Comparison of ENCODE assay signal across 20 cellular contexts in genomic region chr7:105222953-105223352, GRCh38.
"Had no signal": no experiment of that assay in that cellular context is flagged by ENCODE, and none has a peak within 500 bp of the region (broad histone marks: within the 10 kb centered on the region; RNA-seq: fewer than 3 reads in every experiment).

No MANE protein-coding gene starts in this region.

- ATAC-seq: activated naive CD4-positive, alpha-beta T cell treated with anti-CD3 and anti-CD28 coated beads, Interleukin-2, amount 50 U/mL, for 72 hours; activated T-cell treated with anti-CD3 and anti-CD28 coated beads, Interleukin-2, amount 50 U/mL, for 4 hours; esophagus mucosa; mucosa of descending colon had no signal

- H3K36me3 ChIP-seq: stomach, thoracic aorta, uterus had no signal

- DNase-seq: activated CD4-positive, alpha-beta memory T cell treated with anti-CD3 and anti-CD28 coated beads for 36 hours; activated CD4-positive, CD25-positive, alpha-beta regulatory T cell treated with anti-CD3 and anti-CD28 coated beads, Interleukin-2, amount 50 U/mL, for 72 hours; activated effector memory CD4-positive, alpha-beta T cell treated with anti-CD3 and anti-CD28 coated beads, Interleukin-2, amount 50 U/mL, for 16 hours; activated T-cell treated with anti-CD3 and anti-CD28 coated beads, Interleukin-2, amount 50 U/mL, for 4 hours; amniotic stem cell; cerebellar nuclear complex; foreskin fibroblast; head of caudate nucleus; mucosa of descending colon; nephron progenitor cell; stimulated activated CD4-positive, alpha-beta T cell treated with anti-CD3 and anti-CD28 coated beads, Interleukin-15, amount 100 ng/mL, for 24 hours; stimulated activated CD4-positive, alpha-beta T cell treated with anti-CD3 and anti-CD28 coated beads, Interleukin-4, amount 100 ng/mL, for 24 hours; stomach; uterus had no signal

- H3K4me3 ChIP-seq: mucosa of descending colon, stomach, thoracic aorta, uterus had no signal

- H3K27me3 Mint-ChIP-seq: activated CD4-positive, alpha-beta memory T cell treated with anti-CD3 and anti-CD28 coated beads for 36 hours; brain; dendritic cell treated with granulocyte-macrophage colony-stimulating factor and Interleukin-4, amounts not matched to agents 40 ng/mL and 50 ng/mL, for 4 days had no signal

- H3K27ac Mint-ChIP-seq: activated CD4-positive, alpha-beta memory T cell treated with anti-CD3 and anti-CD28 coated beads for 36 hours; activated naive CD4-positive, alpha-beta T cell treated with anti-CD3 and anti-CD28 coated beads, Interleukin-2, amount 50 U/mL, for 72 hours; dendritic cell treated with granulocyte-macrophage colony-stimulating factor and Interleukin-4, amounts not matched to agents 40 ng/mL and 50 ng/mL, for 4 days; T-helper 2 cell treated with Interferon-gamma antibody and Interleukin-4, amounts not matched to agents 5 μg/mL and 100 μg/mL, for 36 hours had no signal

- H3K4me1 ChIP-seq: uterus had no signal

- H3K4me3 Mint-ChIP-seq: activated CD4-positive, alpha-beta memory T cell treated with anti-CD3 and anti-CD28 coated beads for 36 hours; activated T-cell treated with anti-CD3 and anti-CD28 coated beads, Interleukin-2, amount 50 U/mL, for 4 hours; brain; dendritic cell treated with granulocyte-macrophage colony-stimulating factor and Interleukin-4, amounts not matched to agents 40 ng/mL and 50 ng/mL, for 4 days; nephron progenitor cell; T-helper 2 cell treated with Interferon-gamma antibody and Interleukin-4, amounts not matched to agents 5 μg/mL and 100 μg/mL, for 36 hours had no signal

- H3K27me3 ChIP-seq: stomach, uterus had no signal

- H3K9me3 ChIP-seq: mucosa of descending colon, stomach, thoracic aorta, uterus had no signal

- H3K36me3 Mint-ChIP-seq: activated CD4-positive, alpha-beta memory T cell treated with anti-CD3 and anti-CD28 coated beads for 36 hours had no signal

- H3K27ac ChIP-seq: stomach, thoracic aorta, uterus had no signal

- H3K9me3 Mint-ChIP-seq: activated CD4-positive, alpha-beta memory T cell treated with anti-CD3 and anti-CD28 coated beads for 36 hours; dendritic cell treated with granulocyte-macrophage colony-stimulating factor and Interleukin-4, amounts not matched to agents 40 ng/mL and 50 ng/mL, for 4 days had no signal
